Comparison of ENCODE assay signal across 1 cellular context in the genomic region with DNA sequence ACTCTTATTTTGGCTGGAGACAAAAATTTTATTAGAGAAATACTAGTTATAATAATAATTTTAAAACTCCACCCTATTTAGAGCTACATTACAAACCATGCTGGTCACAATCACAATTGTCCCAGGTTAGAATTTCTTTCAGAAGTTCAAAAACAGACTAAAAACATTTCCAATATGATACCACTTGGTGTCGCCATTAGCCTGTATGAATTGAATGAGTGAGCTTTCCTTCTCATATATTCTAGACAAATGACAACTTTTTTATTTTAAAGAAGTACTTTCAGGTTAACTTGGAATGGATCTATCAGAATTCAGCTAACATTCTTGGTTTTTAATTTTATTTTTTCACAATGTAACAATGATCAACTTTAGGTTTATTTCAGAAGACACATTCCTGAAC.
TF ChIP-seq lines count a peak whose summit lies in the region.

No MANE protein-coding gene starts in this region.

TF ChIP-seq in Ishikawa, 13 proteins besides CTCF, POLR2A, EP300 and RAD21 (continued from another document):
- TF ChIP-seq, protein P1, sequence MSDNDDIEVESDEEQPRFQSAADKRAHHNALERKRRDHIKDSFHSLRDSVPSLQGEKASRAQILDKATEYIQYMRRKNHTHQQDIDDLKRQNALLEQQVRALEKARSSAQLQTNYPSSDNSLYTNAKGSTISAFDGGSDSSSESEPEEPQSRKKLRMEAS (IDR thresholded peaks at IDR 0.05): no peak
- TF ChIP-seq TCF12 (IDR thresholded peaks at IDR 0.05; ENCODE audit: low read depth): no peak
